Comparison of ENCODE assay signal across 8 cellular contexts in the genomic region with DNA sequence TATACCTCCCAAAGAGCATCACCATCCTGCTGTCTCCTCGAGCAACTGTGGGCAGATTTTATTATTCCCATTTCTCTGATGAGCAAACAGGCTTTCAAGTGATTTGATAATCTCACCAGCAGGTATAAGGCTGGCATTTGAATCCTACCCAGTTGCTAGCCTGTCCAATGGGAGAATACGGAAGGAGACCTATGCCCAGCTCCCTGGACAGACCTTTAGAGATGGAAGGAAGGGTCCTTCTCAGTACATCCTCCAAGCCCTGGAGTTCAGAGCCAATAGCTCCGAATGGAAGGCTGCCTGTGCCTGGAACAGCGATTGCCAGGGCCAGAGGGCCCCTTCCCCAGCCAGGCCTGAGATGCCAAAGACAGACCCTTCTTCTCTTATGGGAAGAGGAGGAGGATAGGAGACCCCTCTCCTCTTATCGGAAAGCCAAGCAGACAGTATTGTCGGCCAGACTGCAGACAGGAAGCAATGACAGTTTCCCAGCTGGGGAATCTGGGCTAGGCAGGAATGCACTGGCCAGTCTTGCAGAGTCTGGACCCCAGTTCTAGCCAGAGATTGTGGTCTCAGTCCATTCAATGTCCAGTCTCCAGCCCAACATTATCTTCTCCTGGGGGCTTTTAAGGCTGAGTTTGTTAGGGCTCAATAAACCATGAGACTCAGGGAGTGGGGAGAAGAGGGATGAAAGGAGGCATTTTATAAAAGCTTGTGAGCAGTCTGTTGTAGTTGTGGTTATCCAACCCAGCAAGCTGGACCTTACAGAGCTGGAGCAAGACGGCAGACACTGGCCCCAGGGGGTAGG. TPM values are rescaled to one million over a fixed set of nuclear protein-coding genes. Genes with fewer than 3 reads are reported as not detected.
A peak's percentile ranks its signal among the peaks of the same experiment; 100 is the strongest.
DNase-seq lines count a peak whose midpoint lies in the region; ATAC-seq and TF ChIP-seq lines count a peak whose summit lies in the region.

No MANE protein-coding gene starts in this region.

- H3K36me3 ChIP-seq in GM06990 (ENCODE audit: control insufficient read depth, insufficient read depth, low read length) (no peaks in the 10 kb centered on the region), sigmoid colon (no peaks in the 10 kb centered on the region)

- H3K9me3 ChIP-seq in sigmoid colon, result no peaks in the 10 kb centered on the region

- ATAC-seq in foreskin keratinocyte (no peak), GM19467 (IDR thresholded peaks at IDR 0.05; ENCODE audit: unreplicated experiment) (no peak)

- TF ChIP-seq EP300 in sigmoid colon (IDR thresholded peaks at IDR 0.05), result no peak

- H3K27me3 ChIP-seq in GM06990 (replicated peaks; ENCODE audit: control insufficient read depth, insufficient read depth, low read length) (no peaks in the 10 kb centered on the region; the same call in 1 of the 2 replicates), foreskin keratinocyte (no peaks in the 10 kb centered on the region), sigmoid colon (no peaks in the 10 kb centered on the region)

- H3K4me3 Mint-ChIP-seq in activated CD4-positive, alpha-beta memory T cell treated with anti-CD3 and anti-CD28 coated beads for 36 hours, result peak overlapping the region; percentile 84

- H3K4me1 ChIP-seq in foreskin keratinocyte, result peaks cover 34% of the 10 kb centered on the region
- peaks cover 0 to 69% (median 58%) of the 10 kb centered on the region in 4 donors for H3K4me1 ChIP-seq in sigmoid colon

- no peaks in the 10 kb centered on the region for H3K9me3 Mint-ChIP-seq in activated CD4-positive, alpha-beta memory T cell treated with anti-CD3 and anti-CD28 coated beads for 36 hours

- H3K27ac ChIP-seq in foreskin keratinocyte (peak overlapping the region; percentile 4), sigmoid colon (peak overlapping the region; percentile 92 to 95 (median 94))

- H3K27ac Mint-ChIP-seq in activated CD4-positive, alpha-beta memory T cell treated with anti-CD3 and anti-CD28 coated beads for 36 hours, result peak overlapping the region; percentile 61

- H3K4me1 Mint-ChIP-seq in activated CD4-positive, alpha-beta memory T cell treated with anti-CD3 and anti-CD28 coated beads for 36 hours (ENCODE audit: low read depth), result peaks cover 63% of the 10 kb centered on the region

- H3K27me3 Mint-ChIP-seq in activated CD4-positive, alpha-beta memory T cell treated with anti-CD3 and anti-CD28 coated beads for 36 hours, result peaks cover 2% of the 10 kb centered on the region

- peak overlapping the region; percentile 75 for H3K4me3 ChIP-seq in GM06990 (replicated peaks; ENCODE audit: low read depth, low read length)
- peak overlapping the region; percentile 58 to 88 (median 76) for H3K4me3 ChIP-seq in sigmoid colon

- POLR2A ChIA-PET in activated CD4-positive, alpha-beta memory T cell treated with anti-CD3 and anti-CD28 coated beads for 36 hours (lab: Charles Lee), result interaction anchor here (0.8 to 9.3 kb wide), 5 partner anchors 15 to 46 kb away, joined by 3 to 225 read pairs (median 3); no protein-coding TSS in a partner anchor

- TF ChIP-seq CTCF in GM06990 (IDR thresholded peaks at IDR 0.05; ENCODE audit: insufficient read depth, low read length, poor library complexity, severe bottlenecking) (no peak), foreskin keratinocyte (conservative IDR thresholded peaks at IDR 0.05) (no peak), sigmoid colon (IDR thresholded peaks at IDR 0.05) (no peak)

- DNase-seq in GM06990 (ENCODE audit: extremely low read depth, insufficient read length) (no peak), foreskin keratinocyte (no peak), sigmoid colon (no peak), NCI-H2196 treated with DMSO at 0.1 percent for 48 hours (lab: John Stamatoyannopoulos, UW; ENCODE audit: unreplicated experiment) (no peak), NCI-H226 (no peak), SKM-1 (lab: John Stamatoyannopoulos, UW; ENCODE audit: unreplicated experiment) (no peak)
- DNase-seq in activated CD4-positive, alpha-beta memory T cell treated with anti-CD3 and anti-CD28 coated beads for 36 hours, result no peak

- no peak for TF ChIP-seq POLR2A in sigmoid colon (IDR thresholded peaks at IDR 0.05)

- intact Hi-C loops in activated CD4-positive, alpha-beta memory T cell treated with anti-CD3 and anti-CD28 coated beads for 36 hours (cut with micrococcal nuclease), result loop anchor here (2.0 to 10.0 kb wide), 2 partner anchors 256 to 530 kb away; partner anchors contain the start of genes CAPZB and UBR4
- intact Hi-C loops in sigmoid colon (cut with DNase I), result loop anchor here (5.0 kb wide), 1 partner anchor 42 kb away; no protein-coding TSS in a partner anchor

- CTCF ChIA-PET in activated CD4-positive, alpha-beta memory T cell treated with anti-CD3 and anti-CD28 coated beads for 36 hours (lab: Charles Lee), result interaction anchor here (0.8 to 6.9 kb wide), 6 partner anchors 11 to 121 kb away, joined by 3 to 55 read pairs (median 12); no protein-coding TSS in a partner anchor

- WGBS in sigmoid colon, 2 donors, result 23 to 54% methylated on average over 7 of the region's 7 CpGs

- peaks cover 31% of the 10 kb centered on the region for H3K36me3 Mint-ChIP-seq in activated CD4-positive, alpha-beta memory T cell treated with anti-CD3 and anti-CD28 coated beads for 36 hours

RNA-seq across cellular contexts. Expression of gene IFFO2, which starts 2.0 kb away (rescaled TPM):
- 10 to 100 TPM; 40.4 to 42.0 TPM for total RNA-seq in activated CD4-positive, alpha-beta memory T cell treated with anti-CD3 and anti-CD28 coated beads for 36 hours
- total RNA-seq in foreskin keratinocyte, result 47.5 and 57.3 TPM in 2 replicates
- 18.3 and 23.6 TPM in 2 replicates for polyA plus RNA-seq in foreskin keratinocyte
- 10 to 100 TPM in 2 of 4 donors, 1 to 10 TPM in 2; 7.5 to 35.0 (median 13.8) TPM for total RNA-seq in sigmoid colon
- 1 to 10 TPM; 1.2 to 8.6 (median 7.2) TPM for polyA plus RNA-seq in sigmoid colon

RNA-seq across cellular contexts. Expression of gene ALDH4A1, which starts 52.1 kb away (rescaled TPM):
- 1 to 10 TPM; 7.2 to 7.3 TPM for total RNA-seq in activated CD4-positive, alpha-beta memory T cell treated with anti-CD3 and anti-CD28 coated beads for 36 hours
- 26.7 and 33.2 TPM in 2 replicates for total RNA-seq in foreskin keratinocyte
- polyA plus RNA-seq in foreskin keratinocyte, result 26.3 and 32.6 TPM in 2 replicates
- 10 to 100 TPM in 1 of 4 donors, 1 to 10 TPM in 3; 6.7 to 12.8 (median 8.4) TPM for total RNA-seq in sigmoid colon
- polyA plus RNA-seq in sigmoid colon, result 10 to 100 TPM in 1 of 3 donors, 1 to 10 TPM in 2; 2.4 to 11.0 (median 3.7) TPM
